ENCODE assay signal across 8 cellular contexts in the genomic region with DNA sequence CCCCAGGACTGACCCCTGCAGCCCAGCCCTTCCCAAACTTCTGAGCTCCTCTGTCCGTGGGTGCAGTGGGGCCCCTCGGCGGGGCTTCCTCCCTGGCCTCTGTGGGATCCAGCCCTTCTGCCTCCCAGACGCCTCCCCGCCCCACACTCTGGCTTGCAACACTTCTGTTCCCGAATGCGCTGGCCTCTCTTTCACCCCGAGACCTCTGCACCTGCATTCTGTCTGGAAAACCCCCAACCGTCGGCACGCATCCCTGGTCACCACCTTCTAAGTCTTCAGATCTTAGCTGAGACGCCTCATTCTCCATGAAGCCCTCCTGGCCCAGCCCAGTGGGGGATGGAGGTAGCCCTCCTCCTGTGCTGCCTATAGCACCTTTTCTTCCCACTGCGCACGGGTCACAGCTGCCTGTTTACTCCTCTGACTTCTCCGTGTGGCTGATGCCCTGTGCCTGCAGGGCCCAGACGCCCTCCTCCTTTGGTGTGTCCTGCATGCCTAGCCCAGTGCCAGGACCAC. TPM values are rescaled to one million over a fixed set of nuclear protein-coding genes. Genes with fewer than 3 reads are reported as not detected.
A peak's percentile ranks its signal among the peaks of the same experiment; 100 is the strongest.
DNase-seq lines count a peak whose midpoint lies in the region; ATAC-seq lines count a peak whose summit lies in the region.

No MANE protein-coding gene starts in this region.

- peak; percentile 39 for DNase-seq in CD1c-positive myeloid dendritic cell (ENCODE audit: extremely low spot score)
- DNase-seq in activated naive CD4-positive, alpha-beta T cell treated with anti-CD3 and anti-CD28 coated beads for 36 hours = peak; percentile 83
- peak; percentile 46 to 49 for DNase-seq in memory B cell (ENCODE audit: low spot score in 2 of 2)
- DNase-seq in foreskin melanocyte = no peak
- DNase-seq in hypothalamus (lab: John Stamatoyannopoulos, UW) = no peak

- peak overlapping the region in 3 of 4 donors; percentile 55 to 88 (median 64) for H3K4me3 Mint-ChIP-seq in IgD-negative memory B cell
- peak overlapping the region; percentile 81 for H3K4me3 Mint-ChIP-seq in activated naive CD4-positive, alpha-beta T cell treated with anti-CD3 and anti-CD28 coated beads for 36 hours
- H3K4me3 Mint-ChIP-seq in memory B cell = peak overlapping the region; percentile 24

- H3K36me3 Mint-ChIP-seq in IgD-negative memory B cell (no peaks in the 10 kb centered on the region), memory B cell (no peaks in the 10 kb centered on the region)
- peaks cover 8% of the 10 kb centered on the region for H3K36me3 Mint-ChIP-seq in activated naive CD4-positive, alpha-beta T cell treated with anti-CD3 and anti-CD28 coated beads for 36 hours (ENCODE audit: low read depth)

- ATAC-seq in memory B cell (ENCODE audit: low read depth) (peak; percentile 61), GM18502 (IDR thresholded peaks at IDR 0.05; ENCODE audit: poor library complexity, unreplicated experiment) (no peak), HG03097 (IDR thresholded peaks at IDR 0.05; ENCODE audit: low FRiP score, unreplicated experiment) (no peak)

- peaks cover 9% of the 10 kb centered on the region for H3K27me3 Mint-ChIP-seq in IgD-negative memory B cell
- H3K27me3 Mint-ChIP-seq in activated naive CD4-positive, alpha-beta T cell treated with anti-CD3 and anti-CD28 coated beads for 36 hours (ENCODE audit: low read depth) = no peaks in the 10 kb centered on the region
- peaks cover 10% of the 10 kb centered on the region for H3K27me3 Mint-ChIP-seq in memory B cell

- H3K9me3 Mint-ChIP-seq in IgD-negative memory B cell (no peaks in the 10 kb centered on the region), memory B cell (no peaks in the 10 kb centered on the region)
- peaks cover 2% of the 10 kb centered on the region for H3K9me3 Mint-ChIP-seq in activated naive CD4-positive, alpha-beta T cell treated with anti-CD3 and anti-CD28 coated beads for 36 hours

- CTCF ChIA-PET in activated naive CD4-positive, alpha-beta T cell treated with anti-CD3 and anti-CD28 coated beads for 36 hours (lab: Charles Lee) = interaction anchor here (0.7 kb wide), 1 partner anchor 56 kb away, joined by 3 read pairs; no protein-coding TSS in a partner anchor

- peaks cover 13 to 18% (median 14%) of the 10 kb centered on the region in 3 donors for H3K4me1 Mint-ChIP-seq in IgD-negative memory B cell
- H3K4me1 Mint-ChIP-seq in activated naive CD4-positive, alpha-beta T cell treated with anti-CD3 and anti-CD28 coated beads for 36 hours (ENCODE audit: low read depth) = peaks cover 57% of the 10 kb centered on the region
- peaks cover 18% of the 10 kb centered on the region for H3K4me1 Mint-ChIP-seq in memory B cell

- peak overlapping the region; percentile 59 to 94 (median 69) for H3K27ac Mint-ChIP-seq in IgD-negative memory B cell
- peak overlapping the region; percentile 88 for H3K27ac Mint-ChIP-seq in activated naive CD4-positive, alpha-beta T cell treated with anti-CD3 and anti-CD28 coated beads for 36 hours
- H3K27ac Mint-ChIP-seq in memory B cell = peak overlapping the region; percentile 71

- intact Hi-C loops in activated naive CD4-positive, alpha-beta T cell treated with anti-CD3 and anti-CD28 coated beads for 36 hours (cut with micrococcal nuclease) = loop anchor here (1.0 to 2.0 kb wide), 6 partner anchors 15 to 157 kb away; a partner anchor contains a TSS

RNA-seq across cellular contexts. Expression of a gene that starts 26.4 kb away (rescaled TPM):
- polyA plus RNA-seq in IgD-negative memory B cell = not detected
- total RNA-seq in activated naive CD4-positive, alpha-beta T cell treated with anti-CD3 and anti-CD28 coated beads for 36 hours = not detected

RNA-seq across cellular contexts. Expression of a gene that starts 43.8 kb away (rescaled TPM):
- polyA plus RNA-seq in IgD-negative memory B cell = 0.25 TPM
- total RNA-seq in activated naive CD4-positive, alpha-beta T cell treated with anti-CD3 and anti-CD28 coated beads for 36 hours = 100 to 1,000 TPM; 117 to 118 TPM

Comparison
In these comparisons a context has a peak if more than half of its experiments do, and no peak if none do; other contexts are left out.
1. DNase-seq: peak in CD1c-positive myeloid dendritic cell (single experiment), activated naive CD4-positive, alpha-beta T cell treated with anti-CD3 and anti-CD28 coated beads for 36 hours (single experiment) and memory B cell (2 of 2); none in foreskin melanocyte (single experiment) and hypothalamus (0 of 51).
2. H3K4me3 Mint-ChIP-seq: peak in every context shown above with its lines; median percentile 81 in activated naive CD4-positive, alpha-beta T cell treated with anti-CD3 and anti-CD28 coated beads for 36 hours; 64 in IgD-negative memory B cell; 24 in memory B cell.
3. Peak in every context shown above with its lines, with median percentiles within 50 percentile points of each other: H3K27ac Mint-ChIP-seq.